ENCODE assay signal across 29 cellular contexts in genomic region chr3:164845739-164846138, GRCh38.
"Had no signal": no experiment of that assay in that cellular context is flagged by ENCODE, and none has a peak within 500 bp of the region (broad histone marks: within the 10 kb centered on the region; RNA-seq: fewer than 3 reads in every experiment).

No MANE protein-coding gene starts in this region.

- DNase-seq: activated CD4-positive, alpha-beta T cell treated with anti-CD3 and anti-CD28 coated beads, Interleukin-2, amount 10 ng/mL, durations not matched to agents 24 days and 14 days; activated CD4-positive, alpha-beta T cell treated with anti-CD3 and anti-CD28 coated beads, Interleukin-2, amount 50 U/mL, for 4 hours; activated CD8-positive, alpha-beta T cell treated with anti-CD3 and anti-CD28 coated beads for 36 hours; activated effector memory CD4-positive, alpha-beta T cell treated with anti-CD3 and anti-CD28 coated beads, Interleukin-2, amount 50 U/mL, for 16 hours; activated naive CD4-positive, alpha-beta T cell; activated naive CD4-positive, alpha-beta T cell treated with anti-CD3 and anti-CD28 coated beads, Interleukin-2, amount 50 U/mL, for 16 hours; activated naive CD8-positive, alpha-beta T cell treated with anti-CD3 and anti-CD28 coated beads for 36 hours; activated T-cell treated with anti-CD3 and anti-CD28 coated beads, Interleukin-2, amount 50 U/mL, for 1 hour; activated T-cell treated with anti-CD3 and anti-CD28 coated beads, Interleukin-2, amount 50 U/mL, for 72 hours; amniotic stem cell; aorta; brain microvascular endothelial cell; central memory CD4-positive, alpha-beta T cell; MM.1S; MV-4-11; NCI-H1092; NCI-H1436 treated with DMSO at 0.1 percent for 48 hours; NCI-H1694 treated with DMSO at 0.1 percent for 48 hours; NCI-H2029 treated with DMSO at 0.1 percent for 48 hours; NCI-H2107; NCI-H2171; NCI-H510A; NCI-H526; NCI-H748 treated with DMSO at 0.1 percent for 48 hours; OCI-M1; Right ventricle myocardium superior; T1000; WERI-Rb-1 had no signal

- H3K27me3 ChIP-seq: brain microvascular endothelial cell had no signal

- H3K4me1 Mint-ChIP-seq: activated CD4-positive, alpha-beta T cell treated with anti-CD3 and anti-CD28 coated beads, Interleukin-2, amount 10 ng/mL, durations not matched to agents 24 days and 14 days; activated naive CD8-positive, alpha-beta T cell treated with anti-CD3 and anti-CD28 coated beads for 36 hours; activated T-helper 17 cell treated with anti-CD3 and anti-CD28 coated beads, Interleukin-2, amount 50 U/mL, for 72 hours had no signal

- H3K36me3 ChIP-seq: brain microvascular endothelial cell, WERI-Rb-1 had no signal

- H3K9me3 Mint-ChIP-seq: activated naive CD8-positive, alpha-beta T cell treated with anti-CD3 and anti-CD28 coated beads for 36 hours had no signal

- H3K27ac Mint-ChIP-seq: activated CD4-positive, alpha-beta T cell treated with anti-CD3 and anti-CD28 coated beads, Interleukin-2, amount 10 ng/mL, durations not matched to agents 24 days and 14 days; activated CD8-positive, alpha-beta T cell treated with anti-CD3 and anti-CD28 coated beads for 36 hours; activated naive CD8-positive, alpha-beta T cell treated with anti-CD3 and anti-CD28 coated beads for 36 hours; activated T-cell treated with anti-CD3 and anti-CD28 coated beads, Interleukin-2, amount 50 U/mL, for 72 hours; activated T-helper 17 cell treated with anti-CD3 and anti-CD28 coated beads, Interleukin-2, amount 50 U/mL, for 72 hours had no signal

- ATAC-seq: activated CD8-positive, alpha-beta T cell treated with anti-CD3 and anti-CD28 coated beads for 36 hours; activated T-cell treated with anti-CD3 and anti-CD28 coated beads, Interleukin-2, amount 50 U/mL, for 72 hours; activated T-helper 17 cell treated with anti-CD3 and anti-CD28 coated beads, Interleukin-2, amount 50 U/mL, for 72 hours had no signal

- H3K4me3 Mint-ChIP-seq: activated CD4-positive, alpha-beta T cell treated with anti-CD3 and anti-CD28 coated beads, Interleukin-2, amount 10 ng/mL, durations not matched to agents 24 days and 14 days; activated CD8-positive, alpha-beta T cell treated with anti-CD3 and anti-CD28 coated beads for 36 hours; activated naive CD8-positive, alpha-beta T cell treated with anti-CD3 and anti-CD28 coated beads for 36 hours; activated T-cell treated with anti-CD3 and anti-CD28 coated beads, Interleukin-2, amount 50 U/mL, for 72 hours; activated T-helper 17 cell treated with anti-CD3 and anti-CD28 coated beads, Interleukin-2, amount 50 U/mL, for 72 hours had no signal

- H3K27ac ChIP-seq: brain microvascular endothelial cell, WERI-Rb-1 had no signal

- H3K36me3 Mint-ChIP-seq: activated naive CD8-positive, alpha-beta T cell treated with anti-CD3 and anti-CD28 coated beads for 36 hours had no signal

- H3K27me3 Mint-ChIP-seq: activated CD4-positive, alpha-beta T cell treated with anti-CD3 and anti-CD28 coated beads, Interleukin-2, amount 10 ng/mL, durations not matched to agents 24 days and 14 days; activated CD8-positive, alpha-beta T cell treated with anti-CD3 and anti-CD28 coated beads for 36 hours; activated naive CD8-positive, alpha-beta T cell treated with anti-CD3 and anti-CD28 coated beads for 36 hours; activated T-helper 17 cell treated with anti-CD3 and anti-CD28 coated beads, Interleukin-2, amount 50 U/mL, for 72 hours had no signal
